ENCODE assay signal across 29 cellular contexts in genomic region chr3:118245312-118245711, GRCh38.
"Had no signal": no experiment of that assay in that cellular context is flagged by ENCODE, and none has a peak within 500 bp of the region (broad histone marks: within the 10 kb centered on the region; RNA-seq: fewer than 3 reads in every experiment).

No MANE protein-coding gene starts in this region.

- ATAC-seq: stimulated activated effector memory CD8-positive, alpha-beta T cell treated with anti-CD3 and anti-CD28 coated beads, Interleukin-12 subunit alpha, Interleukin-12 subunit beta, amount 100 ng/mL, for 72 hours; stimulated activated memory B cell treated with anti-CD40 and anti-IgM and Interleukin-4, amounts not matched to agents 10 μg/mL and 1 μg/mL and 100 μg/mL, for 72 hours; stimulated activated naive B cell treated with anti-CD40 and anti-IgM and Interleukin-4, amounts not matched to agents 10 μg/mL and 1 μg/mL and 100 μg/mL, for 72 hours; stimulated activated naive CD8-positive, alpha-beta T cell treated with anti-CD3 and anti-CD28 coated beads, Interleukin-15, amount 100 ng/mL, for 72 hours; stimulated activated naive CD8-positive, alpha-beta T cell treated with anti-CD3 and anti-CD28 coated beads, Interleukin-15, Interleukin-2, amounts not matched to agents 100 U/mL and 50 U/mL, for 24 hours; upper lobe of right lung had no signal

- H3K27me3 Mint-ChIP-seq: stimulated activated memory B cell treated with anti-CD40 and anti-IgM and Interleukin-4, amounts not matched to agents 10 μg/mL and 1 μg/mL and 100 μg/mL, for 72 hours; stimulated activated naive B cell treated with anti-CD40 and anti-IgM and Interleukin-4, amounts not matched to agents 10 μg/mL and 1 μg/mL and 100 μg/mL, for 72 hours; stimulated activated naive CD8-positive, alpha-beta T cell treated with anti-CD3 and anti-CD28 coated beads, Interleukin-15, amount 100 ng/mL, for 72 hours; stimulated activated naive CD8-positive, alpha-beta T cell treated with anti-CD3 and anti-CD28 coated beads, Interleukin-15, Interleukin-2, amounts not matched to agents 100 ng/mL and 50 ng/mL, for 24 hours; type B pancreatic cell had no signal

- H3K4me1 Mint-ChIP-seq: stimulated activated effector memory CD8-positive, alpha-beta T cell treated with anti-CD3 and anti-CD28 coated beads, Interleukin-12 subunit alpha, Interleukin-12 subunit beta, amount 100 ng/mL, for 72 hours; stimulated activated memory B cell treated with anti-CD40 and anti-IgM and Interleukin-4, amounts not matched to agents 10 μg/mL and 1 μg/mL and 100 μg/mL, for 72 hours; stimulated activated naive B cell treated with anti-CD40 and anti-IgM and Interleukin-4, amounts not matched to agents 10 μg/mL and 1 μg/mL and 100 μg/mL, for 72 hours; stimulated activated naive CD8-positive, alpha-beta T cell treated with anti-CD3 and anti-CD28 coated beads, Interleukin-15, amount 100 ng/mL, for 72 hours had no signal

- H3K4me1 ChIP-seq: stomach, suprapubic skin, testis, thyroid gland, tibial artery, tibial nerve, transverse colon, upper lobe of left lung, upper lobe of right lung, uterus, vagina had no signal

- DNase-seq: stimulated activated CD4-positive, alpha-beta T cell treated with anti-CD3 and anti-CD28 coated beads, Interleukin-2, amount 100 ng/mL, for 48 hours; stimulated activated CD4-positive, alpha-beta T cell treated with anti-CD3 and anti-CD28 coated beads, Interleukin-4, amount 100 ng/mL, for 1 hour; stimulated activated CD4-positive, alpha-beta T cell treated with anti-CD3 and anti-CD28 coated beads, Interleukin-4, amount 100 ng/mL, for 24 hours; stimulated activated CD4-positive, alpha-beta T cell treated with anti-CD3 and anti-CD28 coated beads, Interleukin-4, amount 100 ng/mL, for 4 hours; stimulated activated CD8-positive, alpha-beta memory T cell treated with anti-CD3 and anti-CD28 coated beads, Interleukin-4, amount 100 ng/mL, for 48 hours; stimulated activated naive B cell treated with anti-CD40 and anti-IgM and Interleukin-4, amounts not matched to agents 10 μg/mL and 1 μg/mL and 100 μg/mL, for 72 hours; stimulated activated naive CD4-positive, alpha-beta T cell; stimulated activated naive CD4-positive, alpha-beta T cell treated with Interleukin-2 at 50 U/mL for 16 hours; stimulated activated naive CD8-positive, alpha-beta T cell treated with anti-CD3 and anti-CD28 coated beads, Interleukin-15, amount 100 ng/mL, for 72 hours; stimulated activated naive CD8-positive, alpha-beta T cell treated with anti-CD3 and anti-CD28 coated beads, Interleukin-15, Interleukin-2, amounts not matched to agents 100 U/mL and 50 U/mL, for 24 hours; stomach; substantia nigra; testis; thyroid gland; tibial artery; transverse colon; trophoblast cell; upper lobe of right lung; uterus had no signal

- H3K27me3 ChIP-seq: stomach, suprapubic skin, testis, thyroid gland, tibial artery, tibial nerve, transverse colon, upper lobe of left lung, upper lobe of right lung, uterus, vagina had no signal

- FAIRE-seq: urothelium cell line had no signal

- H3K36me3 ChIP-seq: stomach, suprapubic skin, thoracic aorta, thyroid gland, tibial artery, tibial nerve, transverse colon, upper lobe of left lung, upper lobe of right lung, uterus, vagina had no signal

- H3K27ac ChIP-seq: stomach, suprapubic skin, testis, thoracic aorta, thyroid gland, tibial artery, tibial nerve, transverse colon, upper lobe of left lung, upper lobe of right lung, uterus, vagina had no signal

- H3K9me3 Mint-ChIP-seq: type B pancreatic cell had no signal

- H3K4me3 ChIP-seq: stomach, suprapubic skin, testis, thoracic aorta, thyroid gland, tibial artery, tibial nerve, transverse colon, upper lobe of left lung, upper lobe of right lung, uterus, vagina had no signal

- H3K9me3 ChIP-seq: stomach, suprapubic skin, testis, thoracic aorta, thyroid gland, tibial artery, tibial nerve, transverse colon, upper lobe of left lung, upper lobe of right lung, uterus, vagina had no signal

- H3K36me3 Mint-ChIP-seq: stimulated activated effector memory CD8-positive, alpha-beta T cell treated with anti-CD3 and anti-CD28 coated beads, Interleukin-12 subunit alpha, Interleukin-12 subunit beta, amount 100 ng/mL, for 72 hours; stimulated activated memory B cell treated with anti-CD40 and anti-IgM and Interleukin-4, amounts not matched to agents 10 μg/mL and 1 μg/mL and 100 μg/mL, for 72 hours; stimulated activated naive B cell treated with anti-CD40 and anti-IgM and Interleukin-4, amounts not matched to agents 10 μg/mL and 1 μg/mL and 100 μg/mL, for 72 hours; type B pancreatic cell had no signal

- H3K27ac Mint-ChIP-seq: stimulated activated effector memory CD8-positive, alpha-beta T cell treated with anti-CD3 and anti-CD28 coated beads, Interleukin-12 subunit alpha, Interleukin-12 subunit beta, amount 100 ng/mL, for 72 hours; stimulated activated memory B cell treated with anti-CD40 and anti-IgM and Interleukin-4, amounts not matched to agents 10 μg/mL and 1 μg/mL and 100 μg/mL, for 72 hours; stimulated activated naive B cell treated with anti-CD40 and anti-IgM and Interleukin-4, amounts not matched to agents 10 μg/mL and 1 μg/mL and 100 μg/mL, for 72 hours; stimulated activated naive CD8-positive, alpha-beta T cell treated with anti-CD3 and anti-CD28 coated beads, Interleukin-15, amount 100 ng/mL, for 72 hours; stimulated activated naive CD8-positive, alpha-beta T cell treated with anti-CD3 and anti-CD28 coated beads, Interleukin-15, Interleukin-2, amounts not matched to agents 100 ng/mL and 50 ng/mL, for 24 hours; type B pancreatic cell had no signal

- H3K4me3 Mint-ChIP-seq: stimulated activated effector memory CD8-positive, alpha-beta T cell treated with anti-CD3 and anti-CD28 coated beads, Interleukin-12 subunit alpha, Interleukin-12 subunit beta, amount 100 ng/mL, for 72 hours; stimulated activated memory B cell treated with anti-CD40 and anti-IgM and Interleukin-4, amounts not matched to agents 10 μg/mL and 1 μg/mL and 100 μg/mL, for 72 hours; stimulated activated naive B cell treated with anti-CD40 and anti-IgM and Interleukin-4, amounts not matched to agents 10 μg/mL and 1 μg/mL and 100 μg/mL, for 72 hours; stimulated activated naive CD8-positive, alpha-beta T cell treated with anti-CD3 and anti-CD28 coated beads, Interleukin-15, amount 100 ng/mL, for 72 hours; stimulated activated naive CD8-positive, alpha-beta T cell treated with anti-CD3 and anti-CD28 coated beads, Interleukin-15, Interleukin-2, amounts not matched to agents 100 ng/mL and 50 ng/mL, for 24 hours; type B pancreatic cell had no signal
